In the genomic region with DNA sequence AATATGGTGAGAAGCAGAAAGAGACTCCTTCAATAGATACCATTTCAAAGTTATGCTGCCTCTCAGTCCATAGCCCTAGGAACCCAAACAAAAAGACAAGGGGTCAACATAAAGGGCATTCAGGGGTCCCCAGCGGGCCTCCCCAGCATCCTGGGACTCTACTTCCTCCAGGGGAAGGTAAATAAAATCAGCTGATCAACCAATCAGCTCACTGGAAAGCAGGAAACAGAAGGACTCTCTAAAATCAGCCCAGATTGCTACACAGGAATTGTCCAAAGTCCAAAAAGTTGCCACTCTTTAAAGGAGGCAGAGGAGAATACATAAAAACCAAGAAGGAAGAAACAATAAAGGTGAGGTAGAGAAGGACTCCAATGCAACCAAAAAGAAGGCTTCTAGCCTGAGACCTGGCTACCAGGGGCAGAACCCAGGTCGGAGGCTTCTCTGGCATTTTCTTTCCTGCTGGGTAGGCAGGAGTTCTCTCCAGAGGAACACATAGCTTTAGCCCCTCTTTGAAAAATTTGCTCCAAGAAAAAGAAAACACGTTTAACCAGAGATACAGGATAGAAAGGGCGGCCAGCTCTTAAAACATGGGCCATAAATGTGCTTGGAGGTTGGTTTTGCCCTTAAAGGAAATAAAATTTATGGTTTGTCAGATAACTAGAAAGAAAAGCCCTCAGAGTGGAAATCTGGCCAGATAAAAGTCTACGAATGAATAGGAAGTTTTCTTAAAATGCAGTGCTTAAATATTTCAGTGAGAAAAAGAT, we compare ENCODE assay signal across 1 cellular context.
TF ChIP-seq lines count a peak whose summit lies in the region.

No MANE protein-coding gene starts in this region.

TF ChIP-seq in HepG2, 621 proteins besides CTCF, POLR2A, EP300 and RAD21 (continued from another document and continues in another):
- TF ChIP-seq RCOR2 (CRISPR knock-in tag; IDR thresholded peaks at IDR 0.05), result 0 out of 2 replicates have a peak, but pooled peaks have one; percentile 30
- TF ChIP-seq, protein P1, sequence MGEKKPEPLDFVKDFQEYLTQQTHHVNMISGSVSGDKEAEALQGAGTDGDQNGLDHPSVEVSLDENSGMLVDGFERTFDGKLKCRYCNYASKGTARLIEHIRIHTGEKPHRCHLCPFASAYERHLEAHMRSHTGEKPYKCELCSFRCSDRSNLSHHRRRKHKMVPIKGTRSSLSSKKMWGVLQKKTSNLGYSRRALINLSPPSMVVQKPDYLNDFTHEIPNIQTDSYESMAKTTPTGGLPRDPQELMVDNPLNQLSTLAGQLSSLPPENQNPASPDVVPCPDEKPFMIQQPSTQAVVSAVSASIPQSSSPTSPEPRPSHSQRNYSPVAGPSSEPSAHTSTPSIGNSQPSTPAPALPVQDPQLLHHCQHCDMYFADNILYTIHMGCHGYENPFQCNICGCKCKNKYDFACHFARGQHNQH (CRISPR knock-in tag; IDR thresholded peaks at IDR 0.05), result peak; percentile 49; the same call in 1 of the 2 replicates
- TF ChIP-seq ZSCAN12 (CRISPR knock-in tag; IDR thresholded peaks at IDR 0.05), result 0 out of 2 replicates have a peak, but pooled peaks have one; percentile 12
- TF ChIP-seq MED1 (CRISPR knock-in tag; IDR thresholded peaks at IDR 0.05), result peak; percentile 68
- TF ChIP-seq, protein P2, sequence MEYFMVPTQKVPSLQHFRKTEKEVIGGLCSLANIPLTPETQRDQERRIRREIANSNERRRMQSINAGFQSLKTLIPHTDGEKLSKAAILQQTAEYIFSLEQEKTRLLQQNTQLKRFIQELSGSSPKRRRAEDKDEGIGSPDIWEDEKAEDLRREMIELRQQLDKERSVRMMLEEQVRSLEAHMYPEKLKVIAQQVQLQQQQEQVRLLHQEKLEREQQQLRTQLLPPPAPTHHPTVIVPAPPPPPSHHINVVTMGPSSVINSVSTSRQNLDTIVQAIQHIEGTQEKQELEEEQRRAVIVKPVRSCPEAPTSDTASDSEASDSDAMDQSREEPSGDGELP (IDR thresholded peaks at IDR 0.05; ENCODE audit: borderline replicate concordance, low read depth), result peak; percentile 76; the same call in 1 of the 2 replicates
- no peak for TF ChIP-seq ZNF292 (CRISPR knock-in tag; IDR thresholded peaks at IDR 0.05; ENCODE audit: borderline replicate concordance, low read depth)
- TF ChIP-seq KDM4B (CRISPR knock-in tag; IDR thresholded peaks at IDR 0.05), result no peak
- no peak for TF ChIP-seq ZNF850 (CRISPR knock-in tag; conservative IDR thresholded peaks at IDR 0.05)
- TF ChIP-seq GTF2F1 (IDR thresholded peaks at IDR 0.05; ENCODE audit: low read length), result no peak
- TF ChIP-seq, protein P3, sequence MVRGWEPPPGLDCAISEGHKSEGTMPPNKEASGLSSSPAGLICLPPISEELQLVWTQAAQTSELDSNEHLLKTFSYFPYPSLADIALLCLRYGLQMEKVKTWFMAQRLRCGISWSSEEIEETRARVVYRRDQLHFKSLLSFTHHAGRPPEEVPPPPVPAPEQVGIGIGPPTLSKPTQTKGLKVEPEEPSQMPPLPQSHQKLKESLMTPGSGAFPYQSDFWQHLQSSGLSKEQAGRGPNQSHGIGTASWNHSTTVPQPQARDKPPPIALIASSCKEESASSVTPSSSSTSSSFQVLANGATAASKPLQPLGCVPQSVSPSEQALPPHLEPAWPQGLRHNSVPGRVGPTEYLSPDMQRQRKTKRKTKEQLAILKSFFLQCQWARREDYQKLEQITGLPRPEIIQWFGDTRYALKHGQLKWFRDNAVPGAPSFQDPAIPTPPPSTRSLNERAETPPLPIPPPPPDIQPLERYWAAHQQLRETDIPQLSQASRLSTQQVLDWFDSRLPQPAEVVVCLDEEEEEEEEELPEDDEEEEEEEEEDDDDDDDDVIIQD (CRISPR knock-in tag; IDR thresholded peaks at IDR 0.05; ENCODE audit: low read depth), result peak; percentile 71; the same call in 1 of the 2 replicates
- TF ChIP-seq, protein P4, sequence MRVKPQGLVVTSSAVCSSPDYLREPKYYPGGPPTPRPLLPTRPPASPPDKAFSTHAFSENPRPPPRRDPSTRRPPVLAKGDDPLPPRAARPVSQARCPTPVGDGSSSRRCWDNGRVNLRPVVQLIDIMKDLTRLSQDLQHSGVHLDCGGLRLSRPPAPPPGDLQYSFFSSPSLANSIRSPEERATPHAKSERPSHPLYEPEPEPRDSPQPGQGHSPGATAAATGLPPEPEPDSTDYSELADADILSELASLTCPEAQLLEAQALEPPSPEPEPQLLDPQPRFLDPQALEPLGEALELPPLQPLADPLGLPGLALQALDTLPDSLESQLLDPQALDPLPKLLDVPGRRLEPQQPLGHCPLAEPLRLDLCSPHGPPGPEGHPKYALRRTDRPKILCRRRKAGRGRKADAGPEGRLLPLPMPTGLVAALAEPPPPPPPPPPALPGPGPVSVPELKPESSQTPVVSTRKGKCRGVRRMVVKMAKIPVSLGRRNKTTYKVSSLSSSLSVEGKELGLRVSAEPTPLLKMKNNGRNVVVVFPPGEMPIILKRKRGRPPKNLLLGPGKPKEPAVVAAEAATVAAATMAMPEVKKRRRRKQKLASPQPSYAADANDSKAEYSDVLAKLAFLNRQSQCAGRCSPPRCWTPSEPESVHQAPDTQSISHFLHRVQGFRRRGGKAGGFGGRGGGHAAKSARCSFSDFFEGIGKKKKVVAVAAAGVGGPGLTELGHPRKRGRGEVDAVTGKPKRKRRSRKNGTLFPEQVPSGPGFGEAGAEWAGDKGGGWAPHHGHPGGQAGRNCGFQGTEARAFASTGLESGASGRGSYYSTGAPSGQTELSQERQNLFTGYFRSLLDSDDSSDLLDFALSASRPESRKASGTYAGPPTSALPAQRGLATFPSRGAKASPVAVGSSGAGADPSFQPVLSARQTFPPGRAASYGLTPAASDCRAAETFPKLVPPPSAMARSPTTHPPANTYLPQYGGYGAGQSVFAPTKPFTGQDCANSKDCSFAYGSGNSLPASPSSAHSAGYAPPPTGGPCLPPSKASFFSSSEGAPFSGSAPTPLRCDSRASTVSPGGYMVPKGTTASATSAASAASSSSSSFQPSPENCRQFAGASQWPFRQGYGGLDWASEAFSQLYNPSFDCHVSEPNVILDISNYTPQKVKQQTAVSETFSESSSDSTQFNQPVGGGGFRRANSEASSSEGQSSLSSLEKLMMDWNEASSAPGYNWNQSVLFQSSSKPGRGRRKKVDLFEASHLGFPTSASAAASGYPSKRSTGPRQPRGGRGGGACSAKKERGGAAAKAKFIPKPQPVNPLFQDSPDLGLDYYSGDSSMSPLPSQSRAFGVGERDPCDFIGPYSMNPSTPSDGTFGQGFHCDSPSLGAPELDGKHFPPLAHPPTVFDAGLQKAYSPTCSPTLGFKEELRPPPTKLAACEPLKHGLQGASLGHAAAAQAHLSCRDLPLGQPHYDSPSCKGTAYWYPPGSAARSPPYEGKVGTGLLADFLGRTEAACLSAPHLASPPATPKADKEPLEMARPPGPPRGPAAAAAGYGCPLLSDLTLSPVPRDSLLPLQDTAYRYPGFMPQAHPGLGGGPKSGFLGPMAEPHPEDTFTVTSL (CRISPR knock-in tag; IDR thresholded peaks at IDR 0.05; ENCODE audit: borderline replicate concordance), result peak; percentile 40; the same call in 1 of the 2 replicates
- TF ChIP-seq, protein P5, sequence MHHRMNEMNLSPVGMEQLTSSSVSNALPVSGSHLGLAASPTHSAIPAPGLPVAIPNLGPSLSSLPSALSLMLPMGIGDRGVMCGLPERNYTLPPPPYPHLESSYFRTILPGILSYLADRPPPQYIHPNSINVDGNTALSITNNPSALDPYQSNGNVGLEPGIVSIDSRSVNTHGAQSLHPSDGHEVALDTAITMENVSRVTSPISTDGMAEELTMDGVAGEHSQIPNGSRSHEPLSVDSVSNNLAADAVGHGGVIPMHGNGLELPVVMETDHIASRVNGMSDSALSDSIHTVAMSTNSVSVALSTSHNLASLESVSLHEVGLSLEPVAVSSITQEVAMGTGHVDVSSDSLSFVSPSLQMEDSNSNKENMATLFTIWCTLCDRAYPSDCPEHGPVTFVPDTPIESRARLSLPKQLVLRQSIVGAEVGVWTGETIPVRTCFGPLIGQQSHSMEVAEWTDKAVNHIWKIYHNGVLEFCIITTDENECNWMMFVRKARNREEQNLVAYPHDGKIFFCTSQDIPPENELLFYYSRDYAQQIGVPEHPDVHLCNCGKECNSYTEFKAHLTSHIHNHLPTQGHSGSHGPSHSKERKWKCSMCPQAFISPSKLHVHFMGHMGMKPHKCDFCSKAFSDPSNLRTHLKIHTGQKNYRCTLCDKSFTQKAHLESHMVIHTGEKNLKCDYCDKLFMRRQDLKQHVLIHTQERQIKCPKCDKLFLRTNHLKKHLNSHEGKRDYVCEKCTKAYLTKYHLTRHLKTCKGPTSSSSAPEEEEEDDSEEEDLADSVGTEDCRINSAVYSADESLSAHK (CRISPR knock-in tag; IDR thresholded peaks at IDR 0.05; ENCODE audit: borderline replicate concordance), result no peak
- TF ChIP-seq ZNF343 (CRISPR knock-in tag; IDR thresholded peaks at IDR 0.05), result no peak
- TF ChIP-seq, protein P6, sequence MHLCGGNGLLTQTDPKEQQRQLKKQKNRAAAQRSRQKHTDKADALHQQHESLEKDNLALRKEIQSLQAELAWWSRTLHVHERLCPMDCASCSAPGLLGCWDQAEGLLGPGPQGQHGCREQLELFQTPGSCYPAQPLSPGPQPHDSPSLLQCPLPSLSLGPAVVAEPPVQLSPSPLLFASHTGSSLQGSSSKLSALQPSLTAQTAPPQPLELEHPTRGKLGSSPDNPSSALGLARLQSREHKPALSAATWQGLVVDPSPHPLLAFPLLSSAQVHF (CRISPR knock-in tag; IDR thresholded peaks at IDR 0.05), result no peak
- no peak; the same call in 1 of the 2 replicates for TF ChIP-seq FOXO1 (CRISPR knock-in tag; IDR thresholded peaks at IDR 0.05)
- TF ChIP-seq, protein P7, sequence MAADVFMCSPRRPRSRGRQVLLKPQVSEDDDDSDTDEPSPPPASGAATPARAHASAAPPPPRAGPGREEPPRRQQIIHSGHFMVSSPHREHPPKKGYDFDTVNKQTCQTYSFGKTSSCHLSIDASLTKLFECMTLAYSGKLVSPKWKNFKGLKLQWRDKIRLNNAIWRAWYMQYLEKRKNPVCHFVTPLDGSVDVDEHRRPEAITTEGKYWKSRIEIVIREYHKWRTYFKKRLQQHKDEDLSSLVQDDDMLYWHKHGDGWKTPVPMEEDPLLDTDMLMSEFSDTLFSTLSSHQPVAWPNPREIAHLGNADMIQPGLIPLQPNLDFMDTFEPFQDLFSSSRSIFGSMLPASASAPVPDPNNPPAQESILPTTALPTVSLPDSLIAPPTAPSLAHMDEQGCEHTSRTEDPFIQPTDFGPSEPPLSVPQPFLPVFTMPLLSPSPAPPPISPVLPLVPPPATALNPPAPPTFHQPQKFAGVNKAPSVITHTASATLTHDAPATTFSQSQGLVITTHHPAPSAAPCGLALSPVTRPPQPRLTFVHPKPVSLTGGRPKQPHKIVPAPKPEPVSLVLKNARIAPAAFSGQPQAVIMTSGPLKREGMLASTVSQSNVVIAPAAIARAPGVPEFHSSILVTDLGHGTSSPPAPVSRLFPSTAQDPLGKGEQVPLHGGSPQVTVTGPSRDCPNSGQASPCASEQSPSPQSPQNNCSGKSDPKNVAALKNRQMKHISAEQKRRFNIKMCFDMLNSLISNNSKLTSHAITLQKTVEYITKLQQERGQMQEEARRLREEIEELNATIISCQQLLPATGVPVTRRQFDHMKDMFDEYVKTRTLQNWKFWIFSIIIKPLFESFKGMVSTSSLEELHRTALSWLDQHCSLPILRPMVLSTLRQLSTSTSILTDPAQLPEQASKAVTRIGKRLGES (CRISPR knock-in tag; IDR thresholded peaks at IDR 0.05; ENCODE audit: borderline replicate concordance), result no peak
- TF ChIP-seq RFXANK (CRISPR knock-in tag; IDR thresholded peaks at IDR 0.05), result 0 out of 2 replicates have a peak, but pooled peaks have one; percentile 28
- TF ChIP-seq, protein P8, sequence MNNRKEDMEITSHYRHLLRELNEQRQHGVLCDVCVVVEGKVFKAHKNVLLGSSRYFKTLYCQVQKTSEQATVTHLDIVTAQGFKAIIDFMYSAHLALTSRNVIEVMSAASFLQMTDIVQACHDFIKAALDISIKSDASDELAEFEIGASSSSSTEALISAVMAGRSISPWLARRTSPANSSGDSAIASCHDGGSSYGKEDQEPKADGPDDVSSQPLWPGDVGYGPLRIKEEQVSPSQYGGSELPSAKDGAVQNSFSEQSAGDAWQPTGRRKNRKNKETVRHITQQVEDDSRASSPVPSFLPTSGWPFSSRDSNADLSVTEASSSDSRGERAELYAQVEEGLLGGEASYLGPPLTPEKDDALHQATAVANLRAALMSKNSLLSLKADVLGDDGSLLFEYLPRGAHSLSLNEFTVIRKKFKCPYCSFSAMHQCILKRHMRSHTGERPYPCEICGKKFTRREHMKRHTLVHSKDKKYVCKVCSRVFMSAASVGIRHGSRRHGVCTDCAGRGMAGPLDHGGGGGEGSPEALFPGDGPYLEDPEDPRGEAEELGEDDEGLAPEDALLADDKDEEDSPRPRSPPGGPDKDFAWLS (CRISPR knock-in tag; IDR thresholded peaks at IDR 0.05; ENCODE audit: borderline replicate concordance), result no peak
- TF ChIP-seq, protein P9, sequence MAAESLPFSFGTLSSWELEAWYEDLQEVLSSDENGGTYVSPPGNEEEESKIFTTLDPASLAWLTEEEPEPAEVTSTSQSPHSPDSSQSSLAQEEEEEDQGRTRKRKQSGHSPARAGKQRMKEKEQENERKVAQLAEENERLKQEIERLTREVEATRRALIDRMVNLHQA (CRISPR knock-in tag; IDR thresholded peaks at IDR 0.05), result no peak
- no peak for TF ChIP-seq RBAK (CRISPR knock-in tag; IDR thresholded peaks at IDR 0.05)
- no peak for TF ChIP-seq PRMT3 (CRISPR knock-in tag; IDR thresholded peaks at IDR 0.05; ENCODE audit: borderline replicate concordance, low read depth)
- no peak for TF ChIP-seq ZNF709 (CRISPR knock-in tag; IDR thresholded peaks at IDR 0.05)
- TF ChIP-seq MIER2 (CRISPR knock-in tag; IDR thresholded peaks at IDR 0.05), result no peak; the same call in 1 of the 2 replicates
- TF ChIP-seq SALL2 (CRISPR knock-in tag; IDR thresholded peaks at IDR 0.05), result no peak
- TF ChIP-seq, protein P10, sequence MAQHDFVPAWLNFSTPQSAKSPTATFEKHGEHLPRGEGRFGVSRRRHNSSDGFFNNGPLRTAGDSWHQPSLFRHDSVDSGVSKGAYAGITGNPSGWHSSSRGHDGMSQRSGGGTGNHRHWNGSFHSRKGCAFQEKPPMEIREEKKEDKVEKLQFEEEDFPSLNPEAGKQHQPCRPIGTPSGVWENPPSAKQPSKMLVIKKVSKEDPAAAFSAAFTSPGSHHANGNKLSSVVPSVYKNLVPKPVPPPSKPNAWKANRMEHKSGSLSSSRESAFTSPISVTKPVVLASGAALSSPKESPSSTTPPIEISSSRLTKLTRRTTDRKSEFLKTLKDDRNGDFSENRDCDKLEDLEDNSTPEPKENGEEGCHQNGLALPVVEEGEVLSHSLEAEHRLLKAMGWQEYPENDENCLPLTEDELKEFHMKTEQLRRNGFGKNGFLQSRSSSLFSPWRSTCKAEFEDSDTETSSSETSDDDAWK (CRISPR knock-in tag; IDR thresholded peaks at IDR 0.05), result no peak
- no peak for TF ChIP-seq ZNF816 (CRISPR knock-in tag; IDR thresholded peaks at IDR 0.05; ENCODE audit: borderline replicate concordance)
- TF ChIP-seq MEIS1 (CRISPR knock-in tag; IDR thresholded peaks at IDR 0.05; ENCODE audit: borderline replicate concordance), result no peak
- TF ChIP-seq KLF15 (CRISPR knock-in tag; IDR thresholded peaks at IDR 0.05; ENCODE audit: borderline replicate concordance), result peak; percentile 36; the same call in 1 of the 2 replicates
- TF ChIP-seq, protein P11, sequence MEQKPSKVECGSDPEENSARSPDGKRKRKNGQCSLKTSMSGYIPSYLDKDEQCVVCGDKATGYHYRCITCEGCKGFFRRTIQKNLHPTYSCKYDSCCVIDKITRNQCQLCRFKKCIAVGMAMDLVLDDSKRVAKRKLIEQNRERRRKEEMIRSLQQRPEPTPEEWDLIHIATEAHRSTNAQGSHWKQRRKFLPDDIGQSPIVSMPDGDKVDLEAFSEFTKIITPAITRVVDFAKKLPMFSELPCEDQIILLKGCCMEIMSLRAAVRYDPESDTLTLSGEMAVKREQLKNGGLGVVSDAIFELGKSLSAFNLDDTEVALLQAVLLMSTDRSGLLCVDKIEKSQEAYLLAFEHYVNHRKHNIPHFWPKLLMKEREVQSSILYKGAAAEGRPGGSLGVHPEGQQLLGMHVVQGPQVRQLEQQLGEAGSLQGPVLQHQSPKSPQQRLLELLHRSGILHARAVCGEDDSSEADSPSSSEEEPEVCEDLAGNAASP (CRISPR knock-in tag; IDR thresholded peaks at IDR 0.05; ENCODE audit: borderline replicate concordance), result no peak
- no peak for TF ChIP-seq ZNF354B (CRISPR knock-in tag; IDR thresholded peaks at IDR 0.05)
- no peak for TF ChIP-seq TCF7L2 (IDR thresholded peaks at IDR 0.05; ENCODE audit: low read depth, low read length)
- no peak for TF ChIP-seq SP140L (CRISPR knock-in tag; IDR thresholded peaks at IDR 0.05; ENCODE audit: borderline replicate concordance)
